8 cellular contexts compared by ENCODE assay signal in genomic region chr19:56315076-56315828, GRCh38. TPM values are rescaled to one million over a fixed set of nuclear protein-coding genes. Genes with fewer than 3 reads are reported as not detected.
DNase-seq lines count a peak whose midpoint lies in the region; ATAC-seq, FAIRE-seq and TF ChIP-seq lines count a peak whose summit lies in the region.

No MANE protein-coding gene starts in this region.

- intact Hi-C loops in adrenal gland (cut with DNase I), result no loop called here
- intact Hi-C loops in heart left ventricle (cut with DNase I), result loop anchor here in 2 of 10 donors (2.0 to 5.0 kb wide), 3 partner anchors 52 to 78 kb away; partner anchors contain the start of gene ZNF582 (in 1 of the 2)
- intact Hi-C loops in transverse colon (cut with DNase I; ENCODE audit: low total_unique reads), result no loop called here

- TF ChIP-seq CTCF in adrenal gland (IDR thresholded peaks at IDR 0.05), result no peak
- TF ChIP-seq CTCF in heart left ventricle (IDR thresholded peaks at IDR 0.05), result no peak
- TF ChIP-seq CTCF in transverse colon (IDR thresholded peaks at IDR 0.05), result no peak

- FAIRE-seq in GM12892 (lab: Jason Lieb, UNC), result peak; percentile 85

- H2BK12ac ChIP-seq in trophoblast cell (ENCODE audit: low read length), result no peak overlapping the region

- peak overlapping the region; percentile 98 for H2BK5ac ChIP-seq in trophoblast cell (ENCODE audit: low read depth, low read length, poor library complexity)

- peak overlapping the region; percentile 91 for H4K12ac ChIP-seq in trophoblast cell (ENCODE audit: low read depth, low read length)

- peak overlapping the region; percentile 99 for H4K8ac ChIP-seq in trophoblast cell (ENCODE audit: low read depth, low read length)

- peak overlapping the region; percentile 39 for H3K4ac ChIP-seq in trophoblast cell (ENCODE audit: low read depth, low read length)

- H3K36me3 ChIP-seq in adrenal gland (replicated peaks in 1 of 2) (peaks cover 0 to 9% of the 10 kb centered on the region in 2 donors), heart left ventricle (peaks cover 0 to 26% (median 8%) of the 10 kb centered on the region in 9 donors), trophoblast cell (ENCODE audit: control insufficient read depth in 1 of 2, insufficient read depth in 2 of 2, low read length in 2 of 2) (peaks cover 0 to 2% of the 10 kb centered on the region in 2 experiments), transverse colon (no peaks in the 10 kb centered on the region)

- WGBS in adrenal gland, 4 donors, result 1 to 4% (median 2%) methylated on average over 25 to 37 of the region's 37 CpGs
- WGBS in heart left ventricle, 4 donors, result 1 to 3% (median 2%) methylated on average over 23 to 37 of the region's 37 CpGs
- no CpG with 5 or more reads among the region's 37 CpGs for WGBS in trophoblast cell (ENCODE audit: extremely low coverage, insufficient coverage, insufficient read length)
- WGBS in transverse colon (ENCODE audit: low coverage in 1 of 2), 2 donors, result 0 to 4% methylated on average over 9 to 37 of the region's 37 CpGs

- no peak for TF ChIP-seq EP300 in transverse colon (IDR thresholded peaks at IDR 0.05; ENCODE audit: low read depth)

- no peak overlapping the region for H2AK5ac ChIP-seq in trophoblast cell (ENCODE audit: low read length)

- H3K4me2 ChIP-seq in trophoblast cell (ENCODE audit: low read length), result peak overlapping the region; percentile 86

- peak overlapping the region; percentile 37 to 79 (median 64) for H3K4me3 ChIP-seq in adrenal gland
- H3K4me3 ChIP-seq in heart left ventricle, result peak overlapping the region; percentile 50 to 88 (median 70)
- H3K4me3 ChIP-seq in trophoblast cell (ENCODE audit: low read depth, low read length), result peak overlapping the region; percentile 91
- peak overlapping the region; percentile 51 to 95 (median 61) for H3K4me3 ChIP-seq in transverse colon

- H3K27me3 ChIP-seq in adrenal gland (no peaks in the 10 kb centered on the region), heart left ventricle (no peaks in the 10 kb centered on the region), trophoblast cell (ENCODE audit: insufficient read depth, low read length) (no peaks in the 10 kb centered on the region), transverse colon (no peaks in the 10 kb centered on the region)

- TF ChIP-seq POLR2A in GM12892 (IDR thresholded peaks at IDR 0.05; ENCODE audit: low read depth, low read length) (no peak), adrenal gland (IDR thresholded peaks at IDR 0.05) (peak in 1 of 2 donors; percentile 62), heart left ventricle (IDR thresholded peaks at IDR 0.05) (peak in 1 of 2 donors; percentile 59), transverse colon (IDR thresholded peaks at IDR 0.05) (peak; percentile 39)

- H3K9me3 ChIP-seq in adrenal gland (replicated peaks in 1 of 3) (no peaks in the 10 kb centered on the region), heart left ventricle (no peaks in the 10 kb centered on the region), trophoblast cell (ENCODE audit: insufficient read depth, low read depth, low read length) (no peaks in the 10 kb centered on the region), transverse colon (no peaks in the 10 kb centered on the region)

- ATAC-seq in HG02852 (IDR thresholded peaks at IDR 0.05; ENCODE audit: unreplicated experiment) (peak; percentile 70), heart left ventricle (peak; percentile 94 to 96 (median 96))

- H2AFZ ChIP-seq in trophoblast cell (ENCODE audit: insufficient read depth, low read length, poor library complexity), result peak overlapping the region; percentile 86

- H3K79me2 ChIP-seq in trophoblast cell (ENCODE audit: control insufficient read depth, insufficient read depth, low read length, poor library complexity), result peaks cover 7% of the 10 kb centered on the region

- no peak overlapping the region for H3K23ac ChIP-seq in trophoblast cell (ENCODE audit: low read length)

- in situ Hi-C loops in transverse colon (cut with MboI; ENCODE audit: low pct_ligation_motif_present in 1 of 4, low pct_unique_long_range_greater_than_20kb in 1 of 4, low sequenced_read_pairs in 3 of 4), result loop anchor here in 1 of 4 donors (25.0 kb wide), 1 partner anchor 228 kb away; no protein-coding TSS in a partner anchor

- peaks cover 5 to 26% of the 10 kb centered on the region in 2 donors for H3K4me1 ChIP-seq in adrenal gland (replicated peaks in 1 of 2)
- peaks cover 0 to 50% (median 18%) of the 10 kb centered on the region in 12 donors for H3K4me1 ChIP-seq in heart left ventricle
- peaks cover 5 to 11% of the 10 kb centered on the region in 2 experiments for H3K4me1 ChIP-seq in trophoblast cell (ENCODE audit: control insufficient read depth in 1 of 2, insufficient read depth in 2 of 2, low read length in 2 of 2)
- peaks cover 0 to 31% (median 9%) of the 10 kb centered on the region in 4 donors for H3K4me1 ChIP-seq in transverse colon

- DNase-seq in GM12892 (ENCODE audit: insufficient read length), result peak; percentile 71
- peak; percentile 95 for DNase-seq in NCI-H1436 treated with DMSO at 0.1 percent for 48 hours (lab: John Stamatoyannopoulos, UW)
- peak; percentile 88 for DNase-seq in T follicular helper cell (ENCODE audit: low read depth)
- DNase-seq in adrenal gland, result peak; percentile 96 to 99 (median 97)
- peak; percentile 92 to 96 (median 96) for DNase-seq in heart left ventricle
- DNase-seq in trophoblast cell, result peak; percentile 98 to 99
- peak; percentile 96 for DNase-seq in transverse colon

- peaks cover 14% of the 10 kb centered on the region for H3K79me1 ChIP-seq in trophoblast cell (ENCODE audit: low read length)

- peak overlapping the region; percentile 92 for H3K9ac ChIP-seq in trophoblast cell (ENCODE audit: low read length)

- H3K14ac ChIP-seq in trophoblast cell (ENCODE audit: low read length), result peak overlapping the region; percentile 68

- peak overlapping the region; percentile 72 for H3K18ac ChIP-seq in trophoblast cell (ENCODE audit: low read length)

- H3K27ac ChIP-seq in adrenal gland, result peak overlapping the region; percentile 87 to 96 (median 93)
- H3K27ac ChIP-seq in heart left ventricle, result peak overlapping the region; percentile 88 to 99 (median 96)
- peak overlapping the region; percentile 91 for H3K27ac ChIP-seq in trophoblast cell (ENCODE audit: low read depth, low read length)
- H3K27ac ChIP-seq in transverse colon, result peak overlapping the region; percentile 93 to 97 (median 95)

- peak overlapping the region; percentile 57 for H4K91ac ChIP-seq in trophoblast cell (ENCODE audit: low read depth, low read length)

- peak overlapping the region; percentile 93 for H2BK120ac ChIP-seq in trophoblast cell (ENCODE audit: insufficient read depth, low read length, poor library complexity)

RNA-seq across cellular contexts. Expression of gene ZSCAN5A, which starts 0.6 kb away (rescaled TPM):
- 7.1 TPM for polyA plus RNA-seq in GM12892 (2012; ENCODE audit: missing spikeins)
- 10 to 100 TPM in 2 of 8 donors, 1 to 10 TPM in 6; 4.8 to 20.1 (median 7.8) TPM for total RNA-seq in adrenal gland
- 10 to 100 TPM in 1 of 3 donors, 1 to 10 TPM in 2; 4.5 to 10.9 (median 8.2) TPM for polyA plus RNA-seq in adrenal gland
- total RNA-seq in heart left ventricle, result 10 to 100 TPM in 7 of 9 donors, 1 to 10 TPM in 2; 3.3 to 26.6 (median 18.1) TPM
- 10 to 100 TPM; 15.5 to 17.6 TPM for polyA plus RNA-seq in heart left ventricle
- polyA plus RNA-seq in trophoblast cell (2013), result 6.4 and 6.9 TPM in 2 replicates
- total RNA-seq in transverse colon, result 10 to 100 TPM in 3 of 4 donors, 1 to 10 TPM in 1; 8.2 to 15.2 (median 12.6) TPM

RNA-seq across cellular contexts. Expression of gene EDDM13, which starts 42.7 kb away (rescaled TPM):
- not detected for polyA plus RNA-seq in GM12892 (2012; ENCODE audit: missing spikeins)
- total RNA-seq in adrenal gland (under 1 TPM in 3 of 8 donors, not detected in 5; 0.47 to 0.69 (median 0.53) TPM), heart left ventricle (not detected), transverse colon (not detected)
- polyA plus RNA-seq in adrenal gland (1 to 10 TPM in 1 of 3 donors, under 1 TPM in 1, not detected in 1; 0.64 to 1.0 TPM), heart left ventricle (under 1 TPM in 1 of 2 donors, not detected in 1; 0.42 TPM)
- polyA plus RNA-seq in trophoblast cell (2013), result not detected in 2 replicates

Comparison
In these comparisons a context has a peak if more than half of its experiments do, and no peak if none do; other contexts are left out.
1. Peak in every context shown above with its lines: DNase-seq, ATAC-seq, H3K4me3 ChIP-seq and H3K27ac ChIP-seq.